ENCODE assay signal across 8 cellular contexts in the genomic region with DNA sequence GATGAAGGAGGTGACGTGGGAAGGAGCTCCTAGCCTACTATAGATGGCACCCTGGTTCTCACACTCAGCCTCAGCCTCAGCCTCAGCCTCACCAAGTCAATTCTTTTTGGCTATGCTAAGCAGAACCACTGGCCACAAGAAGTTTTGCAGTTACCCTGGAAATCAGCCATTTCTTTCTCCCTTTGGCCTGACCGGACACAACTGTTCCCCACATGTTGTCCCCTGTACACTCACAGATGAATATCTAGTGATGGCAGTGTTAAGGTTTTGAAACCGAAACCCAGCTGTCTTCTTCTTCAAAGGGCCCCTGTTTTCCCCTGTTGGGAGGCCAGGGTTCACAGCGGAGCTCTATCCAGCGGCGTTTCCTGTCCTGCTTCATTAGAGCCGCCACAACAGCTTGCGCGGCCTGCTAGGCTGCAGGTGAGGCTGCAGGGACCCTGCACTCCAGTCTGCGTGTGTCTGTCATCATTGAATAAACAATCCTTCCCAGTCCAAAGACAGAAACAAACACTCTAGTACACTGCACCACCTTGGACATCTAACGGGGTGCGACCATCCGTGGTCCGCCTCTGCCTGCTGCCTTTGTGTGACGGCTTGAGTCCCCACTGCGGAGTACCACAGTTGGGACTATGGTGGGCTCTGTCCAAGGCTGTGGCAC.
DNase-seq lines count a peak whose midpoint lies in the region; ATAC-seq and TF ChIP-seq lines count a peak whose summit lies in the region.

No MANE protein-coding gene starts in this region.

- no peak overlapping the region for H3K27ac Mint-ChIP-seq in activated CD8-positive, alpha-beta memory T cell treated with anti-CD3 and anti-CD28 coated beads, Interleukin-2, amount 10 ng/mL, durations not matched to agents 7 days and 5 days
- H3K27ac Mint-ChIP-seq in glutamatergic neuron (ENCODE audit: unreplicated experiment), result no peak overlapping the region

- DNase-seq in activated CD8-positive, alpha-beta memory T cell treated with anti-CD3 and anti-CD28 coated beads, Interleukin-2, amount 10 ng/mL, durations not matched to agents 7 days and 5 days, result no peak
- DNase-seq in activated CD8-positive, alpha-beta memory T cell treated with anti-CD3 and anti-CD28 coated beads for 24 hours, result no peak
- peak; percentile 15 for DNase-seq in HCEC 1CT
- DNase-seq in NCI-H2029 (lab: John Stamatoyannopoulos, UW), result peak; percentile 71
- DNase-seq in left kidney (ENCODE audit: low read depth, low spot score), result peak; percentile 76
- no peak for DNase-seq in glutamatergic neuron
- DNase-seq in GF-D8 (lab: John Stamatoyannopoulos, UW), result no peak
- no peak for DNase-seq in nucleus accumbens (lab: John Stamatoyannopoulos, UW)

- peaks cover under 1% of the 10 kb centered on the region for H3K36me3 Mint-ChIP-seq in activated CD8-positive, alpha-beta memory T cell treated with anti-CD3 and anti-CD28 coated beads, Interleukin-2, amount 10 ng/mL, durations not matched to agents 7 days and 5 days
- peaks cover 8% of the 10 kb centered on the region for H3K36me3 Mint-ChIP-seq in glutamatergic neuron (ENCODE audit: unreplicated experiment)

- CTCF ChIA-PET in activated CD8-positive, alpha-beta memory T cell treated with anti-CD3 and anti-CD28 coated beads, Interleukin-2, amount 10 ng/mL, durations not matched to agents 7 days and 5 days (lab: Charles Lee), result no interaction called here

- no peaks in the 10 kb centered on the region for H3K27me3 Mint-ChIP-seq in activated CD8-positive, alpha-beta memory T cell treated with anti-CD3 and anti-CD28 coated beads, Interleukin-2, amount 10 ng/mL, durations not matched to agents 7 days and 5 days
- H3K27me3 Mint-ChIP-seq in glutamatergic neuron (ENCODE audit: unreplicated experiment), result no peaks in the 10 kb centered on the region

- no peak overlapping the region for H3K4me3 Mint-ChIP-seq in activated CD8-positive, alpha-beta memory T cell treated with anti-CD3 and anti-CD28 coated beads, Interleukin-2, amount 10 ng/mL, durations not matched to agents 7 days and 5 days
- no peak overlapping the region for H3K4me3 Mint-ChIP-seq in glutamatergic neuron (ENCODE audit: unreplicated experiment)

- no peaks in the 10 kb centered on the region for H3K9me3 Mint-ChIP-seq in activated CD8-positive, alpha-beta memory T cell treated with anti-CD3 and anti-CD28 coated beads, Interleukin-2, amount 10 ng/mL, durations not matched to agents 7 days and 5 days (ENCODE audit: low read depth)
- H3K9me3 Mint-ChIP-seq in glutamatergic neuron (ENCODE audit: unreplicated experiment), result no peaks in the 10 kb centered on the region

- TF ChIP-seq CTCF in glutamatergic neuron (IDR thresholded peaks at IDR 0.05; ENCODE audit: partially characterized antibody, unreplicated experiment), result no peak

- ATAC-seq in activated CD8-positive, alpha-beta memory T cell treated with anti-CD3 and anti-CD28 coated beads, Interleukin-2, amount 10 ng/mL, durations not matched to agents 7 days and 5 days, result peak; percentile 68

- peaks cover 18% of the 10 kb centered on the region for H3K4me1 Mint-ChIP-seq in activated CD8-positive, alpha-beta memory T cell treated with anti-CD3 and anti-CD28 coated beads, Interleukin-2, amount 10 ng/mL, durations not matched to agents 7 days and 5 days
- peaks cover 2% of the 10 kb centered on the region for H3K4me1 Mint-ChIP-seq in glutamatergic neuron (ENCODE audit: low read depth, unreplicated experiment)

Comparison
In these comparisons a context has a peak if more than half of its experiments do, and no peak if none do; other contexts are left out.
1. DNase-seq: peak in HCEC 1CT (single experiment), NCI-H2029 (single experiment) and left kidney (single experiment); none in activated CD8-positive, alpha-beta memory T cell treated with anti-CD3 and anti-CD28 coated beads, Interleukin-2, amount 10 ng/mL, durations not matched to agents 7 days and 5 days (single experiment), activated CD8-positive, alpha-beta memory T cell treated with anti-CD3 and anti-CD28 coated beads for 24 hours (single experiment), glutamatergic neuron (single experiment), GF-D8 (single experiment) and nucleus accumbens (0 of 56).